8 cellular contexts compared by ENCODE assay signal in genomic region chr1:230632273-230632873, GRCh38. TPM values are rescaled to one million over a fixed set of nuclear protein-coding genes. Genes with fewer than 3 reads are reported as not detected.
DNase-seq lines count a peak whose midpoint lies in the region; ATAC-seq, FAIRE-seq and TF ChIP-seq lines count a peak whose summit lies in the region.

No MANE protein-coding gene starts in this region.

- H3K27ac ChIP-seq in GM12878 (ENCODE audit: control insufficient read depth, insufficient read depth) (no peak overlapping the region), keratinocyte (ENCODE audit: control insufficient read depth, insufficient read depth, low read length) (no peak overlapping the region)

- H3K4me2 ChIP-seq in GM12878 (ENCODE audit: control insufficient read depth, insufficient read depth) (no peak overlapping the region), keratinocyte (ENCODE audit: control insufficient read depth, extremely low read depth, insufficient read depth, low read depth, low read length) (no peak overlapping the region)

- H3K36me3 ChIP-seq in GM12878 (ENCODE audit: control insufficient read depth in 2 of 2, insufficient read depth in 2 of 2, low read length in 1 of 2) (no peaks in the 10 kb centered on the region), keratinocyte (ENCODE audit: control insufficient read depth in 2 of 2, extremely low read depth in 1 of 2, insufficient read depth in 2 of 2, low read length in 2 of 2) (no peaks in the 10 kb centered on the region)

- RAD21 ChIA-PET in GM12878 (lab: Charles Lee; ENCODE audit: unreplicated experiment): no interaction called here

- ATAC-seq in GM19467 (IDR thresholded peaks at IDR 0.05; ENCODE audit: unreplicated experiment) (peak; percentile 51), GM12878 (peak; percentile 90), GM21529 (IDR thresholded peaks at IDR 0.05; ENCODE audit: unreplicated experiment) (no peak)

- CTCF ChIA-PET in GM12878 (lab: Yijun Ruan, JAX): no interaction called here

- in situ Hi-C loops in GM12878 (cut with MboI): loop anchor here (10.0 kb wide), 1 partner anchor 582 kb away; no protein-coding TSS in a partner anchor

- no TSS peak for BruUV-seq in GM12878 (replicated peaks; lab: Mats Ljungman, UMichigan)

- SMC1A ChIA-PET in GM12878 (lab: Charles Lee; ENCODE audit: uncharacterized antibody, unreplicated experiment): no interaction called here

- DNase-seq in COLO829 (ENCODE audit: low spot score): peak; percentile 41
- peak; percentile 53 for DNase-seq in NCI-H2107 treated with DMSO at 0.1 percent for 48 hours (lab: John Stamatoyannopoulos, UW; ENCODE audit: unreplicated experiment)
- no peak for DNase-seq in GM12878 (ENCODE audit: low read depth, low spot score)
- DNase-seq in keratinocyte (ENCODE audit: low read depth, low spot score): no peak
- no peak for DNase-seq in amniotic stem cell (lab: John Stamatoyannopoulos, UW)
- DNase-seq in stimulated activated naive CD4-positive, alpha-beta T cell treated with Interleukin-2 at 50 U/mL for 16 hours (lab: John Stamatoyannopoulos, UW): no peak

- intact Hi-C loops in GM12878 (cut with micrococcal nuclease; ENCODE audit: unreplicated experiment): loop anchor here (2.0 kb wide), 1 partner anchor 578 kb away; no protein-coding TSS in a partner anchor

- TF ChIP-seq CTCF in GM12878 (IDR thresholded peaks at IDR 0.05 in 2 of 3, conservative IDR thresholded peaks at IDR 0.05 in 1 of 3; ENCODE audit: control insufficient read depth in 2 of 3, extremely low read depth in 1 of 3, insufficient read depth in 1 of 3, low read depth in 3 of 3, low read length in 3 of 3): peak; percentile 48 to 69 (median 53); a peak in 5 of 6 replicates
- TF ChIP-seq CTCF in keratinocyte (optimal IDR thresholded peaks at IDR 0.05 in 1 of 3, IDR thresholded peaks at IDR 0.05 in 1 of 3, conservative IDR thresholded peaks at IDR 0.05 in 1 of 3; ENCODE audit: extremely low read depth in 1 of 3, insufficient read depth in 2 of 3, low read length in 3 of 3): peak; percentile 54 to 83 (median 79)

- peaks cover 0 to 2% of the 10 kb centered on the region in 2 experiments; a peak in 1 of 4 replicates for H3K27me3 ChIP-seq in GM12878 (replicated peaks in 1 of 2; ENCODE audit: control insufficient read depth in 2 of 2, insufficient read depth in 2 of 2, low read length in 1 of 2)
- H3K27me3 ChIP-seq in keratinocyte (ENCODE audit: control insufficient read depth, extremely low read depth, insufficient read depth, low read length): peaks cover 11% of the 10 kb centered on the region

- H3K9ac ChIP-seq in GM12878 (ENCODE audit: control insufficient read depth, insufficient read depth, low read length): no peak overlapping the region
- H3K9ac ChIP-seq in keratinocyte (ENCODE audit: control insufficient read depth, extremely low read depth, insufficient read depth, low read length): no peak overlapping the region

- no peaks in the 10 kb centered on the region for H3K9me1 ChIP-seq in keratinocyte (ENCODE audit: control insufficient read depth, extremely low read depth, insufficient read depth, low read length)

- H4K20me1 ChIP-seq in GM12878 (ENCODE audit: control insufficient read depth, insufficient read depth) (no peaks in the 10 kb centered on the region), keratinocyte (ENCODE audit: control insufficient read depth, extremely low read depth, insufficient read depth, low read length) (no peaks in the 10 kb centered on the region)

- no peak for FAIRE-seq in GM12878 (lab: Jason Lieb, UNC)
- FAIRE-seq in keratinocyte (lab: Jason Lieb, UNC): no peak

- no peak for TF ChIP-seq POLR2A in GM12878 (IDR thresholded peaks at IDR 0.05; ENCODE audit: low read depth, low read length)

- H3K9me3 ChIP-seq in GM12878 (replicated peaks; ENCODE audit: control insufficient read depth, insufficient read depth, low read length) (no peaks in the 10 kb centered on the region; the same call in 2 of the 3 replicates), keratinocyte (ENCODE audit: control insufficient read depth, low read depth, low read length) (no peaks in the 10 kb centered on the region)

- H2AFZ ChIP-seq in GM12878 (ENCODE audit: control insufficient read depth, low read depth, low read length) (no peak overlapping the region), keratinocyte (ENCODE audit: control insufficient read depth, low read length) (no peak overlapping the region)

- POLR2A ChIA-PET in GM12878 (lab: Charles Lee): no interaction called here

- H3K4me1 ChIP-seq in GM12878 (ENCODE audit: control insufficient read depth, insufficient read depth, low read length) (no peaks in the 10 kb centered on the region; the same call in 1 of the 2 replicates), keratinocyte (ENCODE audit: control insufficient read depth, extremely low read depth, insufficient read depth, low read length) (peaks cover 15% of the 10 kb centered on the region)

- dilution Hi-C loops in keratinocyte (cut with MboI; ENCODE audit: extremely low pct_ligation_motif_present, low sequenced_read_pairs): no loop called here

- TF ChIP-seq RAD21 in GM12878 (IDR thresholded peaks at IDR 0.05; ENCODE audit: insufficient read depth, low read depth, low read length): peak; percentile 53

- H3K79me2 ChIP-seq in GM12878 (ENCODE audit: control insufficient read depth, insufficient read depth, low read length) (no peaks in the 10 kb centered on the region), keratinocyte (ENCODE audit: control insufficient read depth, insufficient read depth, low read length) (no peaks in the 10 kb centered on the region)

- H3K4me3 ChIP-seq in GM12878 (no peak overlapping the region), keratinocyte (ENCODE audit: control insufficient read depth in 2 of 3, extremely low read depth in 1 of 3, insufficient read depth in 2 of 3, low read depth in 1 of 3, low read length in 3 of 3) (no peak overlapping the region)

- 25% methylated on average over 4 of the region's 4 CpGs for WGBS in GM12878 (ENCODE audit: insufficient coverage, insufficient replicate concordance, low lambda C conversion rate, missing lambda C conversion rate)

- TF ChIP-seq EP300 in GM12878 (IDR thresholded peaks at IDR 0.05; ENCODE audit: borderline replicate concordance in 1 of 2, control insufficient read depth in 1 of 2, low read depth in 2 of 2, low read length in 2 of 2): no peak

TF ChIP-seq in GM12878, 131 proteins besides CTCF, POLR2A, EP300 and RAD21 (continues in another document):
- TF ChIP-seq SMC3 (IDR thresholded peaks at IDR 0.05; ENCODE audit: borderline replicate concordance, low read length) (peak; percentile 33; the same call in 1 of the 2 replicates), YY1 (IDR thresholded peaks at IDR 0.05; ENCODE audit: low read depth, low read length) (0 out of 2 replicates have a peak, but pooled peaks have one; percentile 34)

RNA-seq across cellular contexts. Expression of gene COG2, which starts 9.9 kb away (rescaled TPM):
- total RNA-seq in GM12878 (2013; cell fraction: nucleolus; rRNA removed): 31.7 and 33.3 TPM in 2 replicates
- total RNA-seq in GM12878 (2014; rRNA removed): 29.1 and 37.4 TPM in 2 replicates
- 27.7 and 29.3 TPM in 2 replicates for total RNA-seq in GM12878 (2014; rRNA removed; fragmentation: Illumina TruSeq; extraction: Trizol)
- total RNA-seq in GM12878 (2021): 28.7 and 31.5 TPM in 2 replicates
- 9.2 TPM for polyA plus RNA-seq in GM12878 (2011; ENCODE audit: low read depth)
- polyA plus RNA-seq in GM12878 (2011; rRNA removed): 20.2 and 21.2 TPM in 2 replicates
- 12.0 and 13.4 TPM in 2 replicates for polyA plus RNA-seq in GM12878 (2011; cell fraction: cytosol; rRNA removed)
- polyA plus RNA-seq in GM12878 (2011; cell fraction: nucleus; rRNA removed): 35.3 and 39.3 TPM in 2 replicates
- 9.7 and 11.4 TPM in 2 replicates for polyA plus RNA-seq in GM12878 (2012)
- 27.6 and 34.8 TPM in 2 replicates for polyA plus RNA-seq in GM12878 (2014; fragmentation: Illumina TruSeq; extraction: Trizol)
- polyA plus RNA-seq in GM12878 (2014; fragmentation: Nextera tagmentation; extraction: Ambion mirVana): 10 to 100 TPM; 15.0 to 16.7 TPM
- polyA plus RNA-seq in GM12878 (2014; rRNA removed): 22.8 and 27.2 TPM in 2 replicates
- 10 to 100 TPM; 29.0 to 29.5 TPM for polyA plus RNA-seq in GM12878 (2016; fragmentation: Nextera tagmentation; extraction: Ambion mirVana)
- polyA minus RNA-seq in GM12878 (2011; rRNA and poly(A)+ RNA removed): 18.0 and 20.0 TPM in 2 replicates
- polyA minus RNA-seq in GM12878 (2011; cell fraction: cytosol; rRNA and poly(A)+ RNA removed): 5.3 and 9.4 TPM in 2 replicates
- polyA minus RNA-seq in GM12878 (2011; cell fraction: nucleus; rRNA and poly(A)+ RNA removed): 13.9 and 21.0 TPM in 2 replicates
- polyA plus RNA-seq in keratinocyte: 14.3 to 19.3 TPM (median 18.6 TPM) in 3 replicates
- 58.7 TPM for polyA plus RNA-seq in keratinocyte (2011; ENCODE audit: low read depth)
- polyA plus RNA-seq in keratinocyte (2011; cell fraction: cytosol; rRNA removed): 12.3 and 19.7 TPM in 2 replicates
- polyA plus RNA-seq in keratinocyte (2011; cell fraction: nucleus; rRNA removed): 23.8 and 24.9 TPM in 2 replicates
- polyA plus RNA-seq in keratinocyte (2012; ENCODE audit: low replicate concordance): 12.2 and 14.5 TPM in 2 replicates
- polyA minus RNA-seq in keratinocyte: 7.1 to 21.2 TPM (median 17.2 TPM) in 3 replicates
- 9.6 TPM for polyA minus RNA-seq in keratinocyte (2011; cell fraction: cytosol; rRNA and poly(A)+ RNA removed)
- polyA minus RNA-seq in keratinocyte (2011; cell fraction: nucleus; rRNA and poly(A)+ RNA removed): 12.8 and 20.5 TPM in 2 replicates

Comparison
In these comparisons a context has a peak if more than half of its experiments do, and no peak if none do; other contexts are left out.
1. DNase-seq: peak in COLO829 (single experiment) and NCI-H2107 treated with DMSO at 0.1 percent for 48 hours (single experiment); none in GM12878 (single experiment), keratinocyte (single experiment), amniotic stem cell (single experiment) and stimulated activated naive CD4-positive, alpha-beta T cell treated with Interleukin-2 at 50 U/mL for 16 hours (single experiment).